In genomic region chr12:132739600-132740312, GRCh38 we compare ENCODE assay signal across 25 cellular contexts.
"Had no signal": no experiment of that assay in that cellular context is flagged by ENCODE, and none has a peak within 500 bp of the region (broad histone marks: within the 10 kb centered on the region; RNA-seq: fewer than 3 reads in every experiment).

No MANE protein-coding gene starts in this region.

- H3K27ac ChIP-seq: body of pancreas, colonic mucosa, gastroesophageal sphincter, psoas muscle, right lobe of liver, stomach had no signal

- ATAC-seq: body of pancreas, esophagus mucosa, gastroesophageal sphincter, mucosa of descending colon, psoas muscle, right lobe of liver, T-cell had no signal

- H3K27ac Mint-ChIP-seq: activated B cell treated with CpG ODN at 0.5 μM for 24 hours; activated CD4-positive, alpha-beta memory T cell treated with anti-CD3 and anti-CD28 coated beads, Interleukin-2, amount 10 ng/mL, durations not matched to agents 7 days and 5 days; type B pancreatic cell had no signal

- H3K9me3 ChIP-seq: body of pancreas, colonic mucosa, gastroesophageal sphincter, mucosa of descending colon, psoas muscle, right lobe of liver, SK-N-SH, stomach had no signal

- H3K27me3 Mint-ChIP-seq: activated B cell treated with CpG ODN at 0.5 μM for 24 hours; activated CD4-positive, alpha-beta memory T cell treated with anti-CD3 and anti-CD28 coated beads, Interleukin-2, amount 10 ng/mL, durations not matched to agents 7 days and 5 days; activated naive CD8-positive, alpha-beta T cell treated with anti-CD3 and anti-CD28 coated beads for 36 hours; naive B cell; T-cell; type B pancreatic cell had no signal

- DNase-seq: activated B cell treated with CpG ODN at 0.5 μM for 24 hours; activated CD4-positive, alpha-beta memory T cell treated with anti-CD3 and anti-CD28 coated beads, Interleukin-2, amount 10 ng/mL, durations not matched to agents 7 days and 5 days; activated CD4-positive, alpha-beta T cell treated with anti-CD3 and anti-CD28 coated beads for 4 hours; activated gamma-delta T cell treated with Interleukin-2 at 50 U/mL for 16 hours; activated naive CD8-positive, alpha-beta T cell treated with anti-CD3 and anti-CD28 coated beads for 36 hours; amniotic stem cell; body of pancreas; central memory CD4-positive, alpha-beta T cell; colonic mucosa; mammary epithelial cell; naive B cell; psoas muscle; SK-N-SH; small intestine; stimulated activated CD4-positive, alpha-beta T cell treated with anti-CD3 and anti-CD28 coated beads, Interleukin-15, amount 100 ng/mL, for 24 hours; stimulated activated CD4-positive, alpha-beta T cell treated with anti-CD3 and anti-CD28 coated beads, Interleukin-2, amount 100 ng/mL, for 48 hours; stomach; T-cell; T-helper 9 cell had no signal

- H3K4me3 ChIP-seq: body of pancreas, colonic mucosa, gastroesophageal sphincter, mucosa of descending colon, psoas muscle, right lobe of liver, stomach had no signal

- H3K27me3 ChIP-seq: body of pancreas, colonic mucosa, gastroesophageal sphincter, right lobe of liver, stomach had no signal

- H3K4me3 Mint-ChIP-seq: activated B cell treated with CpG ODN at 0.5 μM for 24 hours; activated CD4-positive, alpha-beta memory T cell treated with anti-CD3 and anti-CD28 coated beads, Interleukin-2, amount 10 ng/mL, durations not matched to agents 7 days and 5 days; activated naive CD8-positive, alpha-beta T cell treated with anti-CD3 and anti-CD28 coated beads for 36 hours; naive B cell; neural crest cell; T-cell; type B pancreatic cell had no signal

- H3K9me3 Mint-ChIP-seq: activated B cell treated with CpG ODN at 0.5 μM for 24 hours; activated CD4-positive, alpha-beta memory T cell treated with anti-CD3 and anti-CD28 coated beads, Interleukin-2, amount 10 ng/mL, durations not matched to agents 7 days and 5 days; activated naive CD8-positive, alpha-beta T cell treated with anti-CD3 and anti-CD28 coated beads for 36 hours; T-cell; type B pancreatic cell had no signal

- H3K4me1 ChIP-seq: body of pancreas, colonic mucosa, gastroesophageal sphincter, psoas muscle, right lobe of liver, stomach had no signal

- H3K4me1 Mint-ChIP-seq: neural crest cell had no signal
